Comparison of ENCODE assay signal across 8 cellular contexts in genomic region chr12:47078733-47079364, GRCh38. TPM values are rescaled to one million over a fixed set of nuclear protein-coding genes. Genes with fewer than 3 reads are reported as not detected.
DNase-seq lines count a peak whose midpoint lies in the region; ATAC-seq and TF ChIP-seq lines count a peak whose summit lies in the region.

No MANE protein-coding gene starts in this region.

- intact Hi-C loops in HCT116 (cut with micrococcal nuclease) = no loop called here

- POLR2A ChIA-PET in HCT116 (lab: Charles Lee) = no interaction called here

- no peaks in the 10 kb centered on the region for H4K20me1 ChIP-seq in HCT116 (ENCODE audit: insufficient read depth)

- H3K4me3 ChIP-seq in HCT116 (replicated peaks in 1 of 2; ENCODE audit: low read depth in 1 of 2, low read length in 2 of 2) (peak overlapping the region; percentile 58 to 68), SK-N-MC (peak overlapping the region; percentile 79), brain microvascular endothelial cell (ENCODE audit: low read depth, low read length) (peak overlapping the region; percentile 78)

- DNase-seq in HCT116 (ENCODE audit: low read depth, low spot score) = no peak
- DNase-seq in SK-N-MC (ENCODE audit: low read depth, low spot score) = no peak
- DNase-seq in brain microvascular endothelial cell = no peak
- DNase-seq in left lobe of liver (ENCODE audit: low spot score) = no peak
- peak in 2 of 3 experiments; percentile 25 to 28 for DNase-seq in stimulated activated CD4-positive, alpha-beta T cell treated with anti-CD3 and anti-CD28 coated beads, TNF-alpha, amount 100 ng/mL, for 24 hours (ENCODE audit: low read depth in 3 of 3)
- no peak for DNase-seq in GM13977 (ENCODE audit: low spot score)
- DNase-seq in dedifferentiated amniotic fluid mesenchymal stem cell (ENCODE audit: extremely low spot score) = no peak
- DNase-seq in middle frontal gyrus (ENCODE audit: extremely low spot score, low spot score) = no peak

- in situ Hi-C loops in brain microvascular endothelial cell (cut with HindIII; ENCODE audit: low pct_ligation_motif_present, low sequenced_read_pairs) = no loop called here
- in situ Hi-C loops in GM13977 (cut with MboI; ENCODE audit: low pct_unique_long_range_greater_than_20kb, low sequenced_read_pairs, unreplicated experiment) = no loop called here

- CTCF ChIA-PET in HCT116 (lab: Charles Lee) = interaction anchor here (1.1 to 2.0 kb wide), 2 partner anchors 8 to 558 kb away, joined by 3 to 17 read pairs; no protein-coding TSS in a partner anchor

- H3K79me2 ChIP-seq in HCT116 (ENCODE audit: insufficient read depth, low read length) = no peaks in the 10 kb centered on the region

- RAD21 ChIA-PET in HCT116 (lab: Charles Lee; ENCODE audit: low non-redundant PET in 1 of 2, low total read pairs in 2 of 2, uncharacterized antibody in 2 of 2, unreplicated experiment in 2 of 2) = no interaction called here

- H3K9me3 ChIP-seq in HCT116 (ENCODE audit: control insufficient read depth in 1 of 2, insufficient read depth in 1 of 2, low read depth in 1 of 2, low read length in 2 of 2) = no peaks in the 10 kb centered on the region
- no peaks in the 10 kb centered on the region for H3K9me3 ChIP-seq in SK-N-MC (ENCODE audit: low read depth, low read length)

- peak overlapping the region; percentile 94 for H3K4me2 ChIP-seq in HCT116 (ENCODE audit: low read length)

- no peak for TF ChIP-seq POLR2A in HCT116 (IDR thresholded peaks at IDR 0.05; ENCODE audit: borderline replicate concordance, extremely low read depth, insufficient read depth, insufficient read length)

- peaks cover 18 to 36% of the 10 kb centered on the region in 2 experiments for H3K4me1 ChIP-seq in HCT116 (ENCODE audit: control insufficient read depth in 1 of 2, insufficient read depth in 2 of 2, low read length in 2 of 2)

- TF ChIP-seq RAD21 in HCT116 (IDR thresholded peaks at IDR 0.05; ENCODE audit: low read depth) = no peak

- H3K27ac ChIP-seq in HCT116 (ENCODE audit: low read depth, low read length) (no peak overlapping the region), SK-N-MC (no peak overlapping the region), brain microvascular endothelial cell (peak overlapping the region; percentile 88)

- no peak for TF ChIP-seq CTCF in HCT116 (IDR thresholded peaks at IDR 0.05 in 2 of 3, conservative IDR thresholded peaks at IDR 0.05 in 1 of 3; ENCODE audit: borderline replicate concordance in 1 of 3, insufficient read depth in 1 of 3, low read depth in 2 of 3, low read length in 2 of 3)
- TF ChIP-seq CTCF in brain microvascular endothelial cell (IDR thresholded peaks at IDR 0.05; ENCODE audit: low read depth, low read length, missing control alignments) = no peak
- TF ChIP-seq CTCF in GM13977 (IDR thresholded peaks at IDR 0.05; ENCODE audit: extremely low read depth, insufficient read depth, missing control alignments) = no peak

- H3K9ac ChIP-seq in HCT116 (ENCODE audit: low read length) (peak overlapping the region; percentile 45), SK-N-MC (ENCODE audit: insufficient read length) (no peak overlapping the region)

- H2AFZ ChIP-seq in HCT116 (ENCODE audit: low read depth, low read length, poor library complexity, severe bottlenecking) = peak overlapping the region; percentile 30

- H3K9me2 ChIP-seq in HCT116 (ENCODE audit: insufficient read depth) = no peaks in the 10 kb centered on the region

- no peaks in the 10 kb centered on the region for H3K36me3 ChIP-seq in HCT116 (ENCODE audit: control insufficient read depth in 1 of 2, insufficient read depth in 2 of 2, low read length in 2 of 2)
- no peaks in the 10 kb centered on the region for H3K36me3 ChIP-seq in SK-N-MC (ENCODE audit: insufficient read depth, low read length)
- peaks cover 4% of the 10 kb centered on the region for H3K36me3 ChIP-seq in brain microvascular endothelial cell (replicated peaks)

- no TSS peak for BruUV-seq in HCT116 (replicated peaks; lab: Mats Ljungman, UMichigan)

- no peak for ATAC-seq in HCT116
- peak; percentile 43 for ATAC-seq in left lobe of liver

- H3K27me3 ChIP-seq in HCT116 (ENCODE audit: insufficient read depth, low read length) (no peaks in the 10 kb centered on the region), brain microvascular endothelial cell (replicated peaks) (no peaks in the 10 kb centered on the region)

TF ChIP-seq in HCT116, 20 proteins besides CTCF, POLR2A, EP300 and RAD21:
- TF ChIP-seq POLR2AphosphoS5 (IDR thresholded peaks at IDR 0.05; ENCODE audit: low read depth, low read length) (no peak), SRF (IDR thresholded peaks at IDR 0.05; ENCODE audit: low read depth) (no peak), EZH2 (IDR thresholded peaks at IDR 0.05) (no peak), CBX3 (IDR thresholded peaks at IDR 0.05; ENCODE audit: low read depth) (no peak), TCF7L2 (IDR thresholded peaks at IDR 0.05; ENCODE audit: borderline replicate concordance, extremely low read depth, insufficient read depth, insufficient read length) (no peak), ZNF274 (IDR thresholded peaks at IDR 0.05; ENCODE audit: low read depth, low read length) (no peak), EZH2phosphoT487 (IDR thresholded peaks at IDR 0.05; ENCODE audit: borderline replicate concordance) (no peak), FOSL1 (IDR thresholded peaks at IDR 0.05; ENCODE audit: low read depth) (no peak), ATF3 (IDR thresholded peaks at IDR 0.05) (no peak), ELF1 (IDR thresholded peaks at IDR 0.05; ENCODE audit: borderline replicate concordance, low read depth) (no peak), JUND (IDR thresholded peaks at IDR 0.05) (no peak), ZFX (IDR thresholded peaks at IDR 0.05) (no peak), ZBTB33 (IDR thresholded peaks at IDR 0.05; ENCODE audit: extremely low read depth, insufficient replicate concordance, low read length) (no peak), YY1 (IDR thresholded peaks at IDR 0.05; ENCODE audit: extremely low read depth, insufficient replicate concordance, low read depth, low read length) (no peak), SIN3A (IDR thresholded peaks at IDR 0.05; ENCODE audit: low read depth) (no peak), CEBPB (IDR thresholded peaks at IDR 0.05; ENCODE audit: low read depth) (no peak)
TF ChIP-seq in HCT116: peak in this region for 0.

RNA-seq across cellular contexts. Expression of gene PCED1B, which starts 0.6 kb away (rescaled TPM):
- total RNA-seq in HCT116 (2021; ENCODE audit: unreplicated experiment) (0.86 TPM), left lobe of liver (1.2 TPM)
- 0.53 and 1.2 TPM in 2 replicates for polyA plus RNA-seq in HCT116 (2012)

RNA-seq across cellular contexts. Expression of gene AMIGO2, which starts 0.9 kb away (rescaled TPM):
- total RNA-seq in HCT116 (2021; ENCODE audit: unreplicated experiment) (0.96 TPM), left lobe of liver (1.5 TPM)
- 0.71 and 0.77 TPM in 2 replicates for polyA plus RNA-seq in HCT116 (2012)

Comparison
In these comparisons a context has a peak if more than half of its experiments do, and no peak if none do; other contexts are left out.
1. DNase-seq: peak in stimulated activated CD4-positive, alpha-beta T cell treated with anti-CD3 and anti-CD28 coated beads, TNF-alpha, amount 100 ng/mL, for 24 hours (2 of 3); none in HCT116 (single experiment), SK-N-MC (single experiment), brain microvascular endothelial cell (single experiment), left lobe of liver (single experiment), GM13977 (single experiment), dedifferentiated amniotic fluid mesenchymal stem cell (single experiment) and middle frontal gyrus (single experiment).
2. Peak in every context shown above with its lines, with median percentiles within 50 percentile points of each other: H3K4me3 ChIP-seq.